8 cellular contexts compared by ENCODE assay signal in the genomic region with DNA sequence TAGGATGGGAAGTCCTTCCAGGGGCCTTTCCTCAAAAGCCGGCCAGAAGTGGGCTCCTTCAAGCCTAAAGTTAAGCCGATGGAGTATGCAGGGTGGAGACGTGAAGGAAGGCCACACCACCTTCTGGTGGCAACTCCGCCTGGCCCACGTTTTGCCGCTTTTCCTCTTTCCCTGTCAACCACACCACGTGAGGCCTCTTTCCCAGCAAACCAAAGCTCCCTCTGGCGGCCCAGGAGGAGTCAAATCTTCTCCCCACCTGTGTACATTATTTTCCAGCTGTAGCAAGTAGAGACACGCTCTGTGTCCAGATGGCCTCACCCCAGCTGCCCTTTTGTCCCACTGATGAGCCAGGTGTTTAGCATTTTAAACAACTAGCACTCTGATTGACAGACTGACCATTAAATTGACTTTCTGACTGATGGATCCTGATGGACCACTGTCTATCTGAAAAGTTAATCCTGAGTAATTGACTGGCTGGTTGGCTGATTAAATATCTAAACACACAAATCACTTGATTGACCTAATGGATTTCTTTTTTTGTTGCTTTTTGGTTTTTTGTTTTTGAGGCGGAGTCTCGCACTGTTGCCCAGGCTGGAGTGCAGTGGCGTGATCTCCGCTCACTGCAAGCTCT. TPM values are rescaled to one million over a fixed set of nuclear protein-coding genes. Genes with fewer than 3 reads are reported as not detected.
A peak's percentile ranks its signal among the peaks of the same experiment; 100 is the strongest.
DNase-seq lines count a peak whose midpoint lies in the region; ATAC-seq and TF ChIP-seq lines count a peak whose summit lies in the region.

No MANE protein-coding gene starts in this region.

- CTCF ChIA-PET in activated CD8-positive, alpha-beta T cell treated with anti-CD3 and anti-CD28 coated beads for 36 hours (lab: Charles Lee) = interaction anchor here (0.6 to 19.4 kb wide), 10 partner anchors 43 to 336 kb away, joined by 3 to 418 read pairs (median 6); a partner anchor contains a TSS
- CTCF ChIA-PET in activated CD8-positive, alpha-beta T cell treated with anti-CD3 and anti-CD28 coated beads, Interleukin-2, amount 10 ng/mL, durations not matched to agents 7 days and 5 days (lab: Charles Lee) = interaction anchor here (0.9 to 10.6 kb wide), 7 partner anchors 9 to 148 kb away, joined by 3 to 267 read pairs (median 4); a partner anchor contains a TSS
- CTCF ChIA-PET in mammary epithelial cell (lab: Charles Lee; ENCODE audit: low non-redundant PET) = interaction anchor here (0.5 to 1.2 kb wide), 4 partner anchors 14 to 314 kb away, joined by 3 to 7 read pairs (median 4); no protein-coding TSS in a partner anchor

- intact Hi-C loops in activated CD8-positive, alpha-beta T cell treated with anti-CD3 and anti-CD28 coated beads for 36 hours (cut with micrococcal nuclease) = loop anchor here (10.0 kb wide), 1 partner anchor 256 kb away; no protein-coding TSS in a partner anchor
- intact Hi-C loops in mammary epithelial cell (cut with micrococcal nuclease) = no loop called here
- intact Hi-C loops in lower lobe of right lung (cut with DNase I) = no loop called here

- peak overlapping the region; percentile 41 for H2AFZ ChIP-seq in mammary epithelial cell (ENCODE audit: low read depth, low read length)

- H3K27ac ChIP-seq in mammary epithelial cell (ENCODE audit: insufficient read depth, low read depth, low read length) (no peak overlapping the region), lower lobe of right lung (no peak overlapping the region)

- no peak for DNase-seq in activated CD8-positive, alpha-beta T cell treated with anti-CD3 and anti-CD28 coated beads for 36 hours
- DNase-seq in activated CD8-positive, alpha-beta T cell treated with anti-CD3 and anti-CD28 coated beads, Interleukin-2, amount 10 ng/mL, durations not matched to agents 7 days and 5 days = no peak
- DNase-seq in NCI-H226 (peak; percentile 40), mammary epithelial cell (peak; percentile 71), lower lobe of right lung (peak; percentile 69), germinal center (ENCODE audit: low spot score) (no peak), GOT3 (lab: John Stamatoyannopoulos, UW) (no peak)

- H3K27me3 Mint-ChIP-seq in activated CD8-positive, alpha-beta T cell treated with anti-CD3 and anti-CD28 coated beads for 36 hours = no peaks in the 10 kb centered on the region
- H3K27me3 Mint-ChIP-seq in activated CD8-positive, alpha-beta T cell treated with anti-CD3 and anti-CD28 coated beads, Interleukin-2, amount 10 ng/mL, durations not matched to agents 7 days and 5 days (ENCODE audit: low read depth) = no peaks in the 10 kb centered on the region

- POLR2A ChIA-PET in activated CD8-positive, alpha-beta T cell treated with anti-CD3 and anti-CD28 coated beads for 36 hours (lab: Charles Lee) = interaction anchor here (0.6 to 2.2 kb wide), 2 partner anchors 16 to 146 kb away, joined by 3 to 7 read pairs; no protein-coding TSS in a partner anchor
- POLR2A ChIA-PET in activated CD8-positive, alpha-beta T cell treated with anti-CD3 and anti-CD28 coated beads, Interleukin-2, amount 10 ng/mL, durations not matched to agents 7 days and 5 days (lab: Charles Lee) = interaction anchor here (1.9 kb wide), 1 partner anchor 77 kb away, joined by 5 read pairs; a partner anchor contains a TSS

- peaks cover 4% of the 10 kb centered on the region for H3K79me2 ChIP-seq in mammary epithelial cell (ENCODE audit: insufficient read depth, low read length)

- H3K36me3 ChIP-seq in mammary epithelial cell (ENCODE audit: insufficient read depth, low read length) = no peaks in the 10 kb centered on the region
- H3K36me3 ChIP-seq in lower lobe of right lung = no peaks in the 10 kb centered on the region

- no peak overlapping the region for H3K4me3 ChIP-seq in mammary epithelial cell (replicated peaks in 1 of 3; ENCODE audit: insufficient read depth in 1 of 3, low read depth in 2 of 3, low read length in 3 of 3)
- no peak overlapping the region for H3K4me3 ChIP-seq in lower lobe of right lung

- no peak overlapping the region for H3K4me2 ChIP-seq in mammary epithelial cell (ENCODE audit: insufficient read depth, low read depth, low read length)

- no peak for ATAC-seq in activated CD8-positive, alpha-beta T cell treated with anti-CD3 and anti-CD28 coated beads for 36 hours
- no peak for ATAC-seq in activated CD8-positive, alpha-beta T cell treated with anti-CD3 and anti-CD28 coated beads, Interleukin-2, amount 10 ng/mL, durations not matched to agents 7 days and 5 days
- peak; percentile 19 to 49 for ATAC-seq in lower lobe of right lung
- no peak for ATAC-seq in HG03095 (IDR thresholded peaks at IDR 0.05; ENCODE audit: unreplicated experiment)

- no peak overlapping the region for H3K9ac ChIP-seq in mammary epithelial cell (ENCODE audit: insufficient read depth, low read length)

- dilution Hi-C loops in mammary epithelial cell (cut with HindIII; ENCODE audit: low sequenced_read_pairs) = loop anchor here (5.0 kb wide), 1 partner anchor 144 kb away; no protein-coding TSS in a partner anchor

- H3K9me3 ChIP-seq in mammary epithelial cell (replicated peaks; ENCODE audit: insufficient read depth, low read length) = no peaks in the 10 kb centered on the region
- H3K9me3 ChIP-seq in lower lobe of right lung = no peaks in the 10 kb centered on the region

- TF ChIP-seq CTCF in activated CD8-positive, alpha-beta T cell treated with anti-CD3 and anti-CD28 coated beads for 36 hours (IDR thresholded peaks at IDR 0.05) = no peak
- peak; percentile 76 to 77 for TF ChIP-seq CTCF in mammary epithelial cell (conservative IDR thresholded peaks at IDR 0.05 in 1 of 2, IDR thresholded peaks at IDR 0.05 in 1 of 2; ENCODE audit: extremely low read depth in 1 of 2, insufficient read depth in 1 of 2, low read depth in 1 of 2, low read length in 2 of 2)
- TF ChIP-seq CTCF in lower lobe of right lung (IDR thresholded peaks at IDR 0.05) = peak; percentile 46

- in situ Hi-C loops in mammary epithelial cell (cut with MboI; ENCODE audit: low sequenced_read_pairs in 2 of 2) = loop anchor here in 1 of 2 donors (10.0 to 25.0 kb wide), 2 partner anchors 136 to 254 kb away; no protein-coding TSS in a partner anchor

- no peak overlapping the region for H3K4me3 Mint-ChIP-seq in activated CD8-positive, alpha-beta T cell treated with anti-CD3 and anti-CD28 coated beads for 36 hours
- H3K4me3 Mint-ChIP-seq in activated CD8-positive, alpha-beta T cell treated with anti-CD3 and anti-CD28 coated beads, Interleukin-2, amount 10 ng/mL, durations not matched to agents 7 days and 5 days = no peak overlapping the region

- H3K36me3 Mint-ChIP-seq in activated CD8-positive, alpha-beta T cell treated with anti-CD3 and anti-CD28 coated beads for 36 hours (ENCODE audit: low read depth) = peaks cover 8% of the 10 kb centered on the region
- no peaks in the 10 kb centered on the region for H3K36me3 Mint-ChIP-seq in activated CD8-positive, alpha-beta T cell treated with anti-CD3 and anti-CD28 coated beads, Interleukin-2, amount 10 ng/mL, durations not matched to agents 7 days and 5 days (ENCODE audit: low read depth)

- no TSS peak for BruUV-seq in mammary epithelial cell (replicated peaks; lab: Mats Ljungman, UMichigan)

- no peaks in the 10 kb centered on the region for H3K27me3 ChIP-seq in mammary epithelial cell (ENCODE audit: insufficient read depth, low read length)
- H3K27me3 ChIP-seq in lower lobe of right lung (ENCODE audit: low read depth) = no peaks in the 10 kb centered on the region

- peaks cover 57% of the 10 kb centered on the region for H3K4me1 Mint-ChIP-seq in activated CD8-positive, alpha-beta T cell treated with anti-CD3 and anti-CD28 coated beads for 36 hours (ENCODE audit: low read depth)
- peaks cover 64% of the 10 kb centered on the region for H3K4me1 Mint-ChIP-seq in activated CD8-positive, alpha-beta T cell treated with anti-CD3 and anti-CD28 coated beads, Interleukin-2, amount 10 ng/mL, durations not matched to agents 7 days and 5 days (ENCODE audit: low read depth)

- peak overlapping the region; percentile 75 for H3K27ac Mint-ChIP-seq in activated CD8-positive, alpha-beta T cell treated with anti-CD3 and anti-CD28 coated beads for 36 hours
- H3K27ac Mint-ChIP-seq in activated CD8-positive, alpha-beta T cell treated with anti-CD3 and anti-CD28 coated beads, Interleukin-2, amount 10 ng/mL, durations not matched to agents 7 days and 5 days = no peak overlapping the region

- WGBS in mammary epithelial cell (ENCODE audit: low coverage, missing lambda C conversion rate) = 69% methylated on average over 13 of the region's 13 CpGs

- H4K20me1 ChIP-seq in mammary epithelial cell (ENCODE audit: insufficient read depth, low read length) = no peaks in the 10 kb centered on the region

- H3K4me1 ChIP-seq in mammary epithelial cell (ENCODE audit: insufficient read depth, low read length) (peaks cover 12% of the 10 kb centered on the region), lower lobe of right lung (peaks cover 13% of the 10 kb centered on the region)

- H3K9me3 Mint-ChIP-seq in activated CD8-positive, alpha-beta T cell treated with anti-CD3 and anti-CD28 coated beads for 36 hours = no peaks in the 10 kb centered on the region
- no peaks in the 10 kb centered on the region for H3K9me3 Mint-ChIP-seq in activated CD8-positive, alpha-beta T cell treated with anti-CD3 and anti-CD28 coated beads, Interleukin-2, amount 10 ng/mL, durations not matched to agents 7 days and 5 days (ENCODE audit: insufficient read depth)

RNA-seq across cellular contexts. Expression of a gene that starts 59.6 kb away (rescaled TPM):
- 10 to 100 TPM; 20.4 to 21.2 TPM for total RNA-seq in activated CD8-positive, alpha-beta T cell treated with anti-CD3 and anti-CD28 coated beads for 36 hours
- 10 to 100 TPM; 27.8 to 29.6 TPM for total RNA-seq in activated CD8-positive, alpha-beta T cell treated with anti-CD3 and anti-CD28 coated beads, Interleukin-2, amount 10 ng/mL, durations not matched to agents 7 days and 5 days
- 100 to 1,000 TPM in 1 of 2 donors, 10 to 100 TPM in 1; 64.7 to 110 TPM for total RNA-seq in mammary epithelial cell
- polyA plus RNA-seq in mammary epithelial cell = 33.8 TPM
- polyA minus RNA-seq in mammary epithelial cell = 57.1 TPM
- 89.6 TPM for total RNA-seq in lower lobe of right lung

Comparison
In these comparisons a context has a peak if more than half of its experiments do, and no peak if none do; other contexts are left out.
1. ATAC-seq: peak in lower lobe of right lung (2 of 2); none in activated CD8-positive, alpha-beta T cell treated with anti-CD3 and anti-CD28 coated beads for 36 hours (single experiment), activated CD8-positive, alpha-beta T cell treated with anti-CD3 and anti-CD28 coated beads, Interleukin-2, amount 10 ng/mL, durations not matched to agents 7 days and 5 days (single experiment) and HG03095 (single experiment).
2. DNase-seq: peak in NCI-H226 (single experiment), mammary epithelial cell (single experiment) and lower lobe of right lung (single experiment); none in activated CD8-positive, alpha-beta T cell treated with anti-CD3 and anti-CD28 coated beads for 36 hours (single experiment), activated CD8-positive, alpha-beta T cell treated with anti-CD3 and anti-CD28 coated beads, Interleukin-2, amount 10 ng/mL, durations not matched to agents 7 days and 5 days (single experiment), germinal center (single experiment) and GOT3 (single experiment).